1 cellular context compared by ENCODE assay signal in genomic region chr16:85563031-85563430, GRCh38.
TF ChIP-seq lines count a peak whose summit lies in the region.

No MANE protein-coding gene starts in this region.

TF ChIP-seq in HepG2, 621 proteins besides CTCF, POLR2A, EP300 and RAD21 (continued from another document):
- TF ChIP-seq ZNF567 (CRISPR knock-in tag; IDR thresholded peaks at IDR 0.05; ENCODE audit: borderline replicate concordance) (0 out of 2 replicates have a peak, but pooled peaks have one; percentile 14), ZNF235 (CRISPR knock-in tag; IDR thresholded peaks at IDR 0.05; ENCODE audit: borderline replicate concordance) (no peak), TARDBP (CRISPR knock-in tag; IDR thresholded peaks at IDR 0.05) (0 out of 2 replicates have a peak, but pooled peaks have one; percentile 3), PRPF4 (IDR thresholded peaks at IDR 0.05; ENCODE audit: low read depth, low read length, poor library complexity, severe bottlenecking) (peak; percentile 34), TOPORS (CRISPR knock-in tag; IDR thresholded peaks at IDR 0.05) (0 out of 2 replicates have a peak, but pooled peaks have one; percentile 12), XRCC5 (optimal IDR thresholded peaks at IDR 0.05; ENCODE audit: low read length) (no peak), MAFK (conservative IDR thresholded peaks at IDR 0.05 in 1 of 2, IDR thresholded peaks at IDR 0.05 in 1 of 2; ENCODE audit: low read length in 2 of 2) (0 out of 4 replicates have a peak, but pooled peaks of 1 of the 2 experiments have one; percentile 0), ZMAT3 (CRISPR knock-in tag; conservative IDR thresholded peaks at IDR 0.05) (0 out of 2 replicates have a peak, but pooled peaks have one; percentile 3)
